ENCODE assay signal across 8 cellular contexts in the genomic region with DNA sequence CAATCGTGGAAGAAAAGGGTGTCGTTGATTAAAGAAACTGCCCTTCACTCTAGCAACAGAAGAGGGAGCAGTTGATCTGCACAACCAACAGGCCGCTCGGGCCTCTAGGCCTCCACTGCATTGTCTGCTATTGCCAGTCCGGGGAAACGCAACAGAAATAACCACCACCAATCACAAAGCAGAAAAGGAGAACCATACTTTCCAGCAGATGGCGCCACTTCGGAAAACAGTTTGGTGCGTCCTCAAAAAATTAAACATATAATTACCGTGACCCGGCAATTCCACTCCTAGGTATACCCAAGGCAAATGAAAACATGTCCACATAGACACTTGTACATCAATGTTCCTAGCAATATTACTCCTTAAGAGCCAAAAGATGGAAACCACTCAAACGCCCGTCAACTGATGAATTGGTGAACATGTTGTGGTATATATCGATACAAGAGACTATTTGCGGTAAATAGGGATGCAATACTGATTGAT.
DNase-seq lines count a peak whose midpoint lies in the region; ATAC-seq and TF ChIP-seq lines count a peak whose summit lies in the region.

No MANE protein-coding gene starts in this region.

- no peaks in the 10 kb centered on the region for H4K20me1 ChIP-seq in OCI-LY7 (ENCODE audit: insufficient read depth, low read length)

- no peak overlapping the region for H3K4me2 ChIP-seq in OCI-LY7 (ENCODE audit: low read length)

- no peaks in the 10 kb centered on the region for H3K9me3 ChIP-seq in OCI-LY7 (ENCODE audit: low read length)

- no TSS peak for BruUV-seq in OCI-LY7 (replicated peaks; lab: Mats Ljungman, UMichigan)

- TF ChIP-seq CTCF in OCI-LY7 (conservative IDR thresholded peaks at IDR 0.05; ENCODE audit: low read length), result peak; percentile 84

- intact Hi-C loops in OCI-LY7 (cut with micrococcal nuclease; ENCODE audit: unreplicated experiment), result no loop called here

- H3K4me1 ChIP-seq in OCI-LY7 (ENCODE audit: insufficient read depth, low read length, poor library complexity, severe bottlenecking), result no peaks in the 10 kb centered on the region

- no peaks in the 10 kb centered on the region for H3K36me3 ChIP-seq in OCI-LY7 (ENCODE audit: insufficient read depth, low read length)

- POLR2A ChIA-PET in OCI-LY7 (lab: Charles Lee), result no interaction called here

- CTCF ChIA-PET in OCI-LY7 (lab: Charles Lee; ENCODE audit: unreplicated experiment), result no interaction called here

- DNase-seq in GDM1 (lab: John Stamatoyannopoulos, UW) (peak; percentile 63), OCI-LY7 (ENCODE audit: low spot score) (peak; percentile 65), brain pericyte (ENCODE audit: low read depth, low spot score) (peak; percentile 64), iPS-NIHi7 (ENCODE audit: extremely low spot score) (peak; percentile 87), cortex of kidney (lab: John Stamatoyannopoulos, UW) (no peak)
- peak; percentile 57 for DNase-seq in stimulated activated CD4-positive, alpha-beta T cell treated with anti-CD3 and anti-CD28 coated beads, Interleukin-1b, Interleukin-23, amount 100 ng/mL, for 48 hours

- ATAC-seq in HG03342 (IDR thresholded peaks at IDR 0.05; ENCODE audit: unreplicated experiment) (peak; percentile 57), GM19455 (IDR thresholded peaks at IDR 0.05; ENCODE audit: unreplicated experiment) (no peak)

- H2AFZ ChIP-seq in OCI-LY7 (ENCODE audit: low read length), result no peak overlapping the region

- no peaks in the 10 kb centered on the region for H3K9me2 ChIP-seq in OCI-LY7 (ENCODE audit: insufficient read depth, low read length)

- H3K79me2 ChIP-seq in OCI-LY7 (ENCODE audit: insufficient read depth, low read depth, low read length), result no peaks in the 10 kb centered on the region

- no peak overlapping the region for H3K27ac ChIP-seq in OCI-LY7 (ENCODE audit: low read depth, low read length, poor library complexity, severe bottlenecking)

- H3K4me3 ChIP-seq in OCI-LY7 (ENCODE audit: low read depth, low read length, poor library complexity, severe bottlenecking), result no peak overlapping the region
